1 cellular context compared by ENCODE assay signal in genomic region chr21:45496151-45496967, GRCh38.
TF ChIP-seq lines count a peak whose summit lies in the region.

No MANE protein-coding gene starts in this region.

TF ChIP-seq in IMR-90, 13 proteins besides CTCF, POLR2A, EP300 and RAD21 (continued from another document):
- TF ChIP-seq SMC3 (IDR thresholded peaks at IDR 0.05; ENCODE audit: low read depth, low read length): no peak
- TF ChIP-seq FOS (IDR thresholded peaks at IDR 0.05; ENCODE audit: low read depth, low read length): no peak
- TF ChIP-seq MAZ (IDR thresholded peaks at IDR 0.05; ENCODE audit: borderline replicate concordance, low read depth, low read length): no peak
- TF ChIP-seq BHLHE40 (IDR thresholded peaks at IDR 0.05; ENCODE audit: low read depth, low read length): no peak
- TF ChIP-seq CHD1 (IDR thresholded peaks at IDR 0.05; ENCODE audit: low read depth, low read length): no peak
- TF ChIP-seq NFE2L2 (IDR thresholded peaks at IDR 0.05; ENCODE audit: low read depth, low read length): no peak
- TF ChIP-seq, protein P1, sequence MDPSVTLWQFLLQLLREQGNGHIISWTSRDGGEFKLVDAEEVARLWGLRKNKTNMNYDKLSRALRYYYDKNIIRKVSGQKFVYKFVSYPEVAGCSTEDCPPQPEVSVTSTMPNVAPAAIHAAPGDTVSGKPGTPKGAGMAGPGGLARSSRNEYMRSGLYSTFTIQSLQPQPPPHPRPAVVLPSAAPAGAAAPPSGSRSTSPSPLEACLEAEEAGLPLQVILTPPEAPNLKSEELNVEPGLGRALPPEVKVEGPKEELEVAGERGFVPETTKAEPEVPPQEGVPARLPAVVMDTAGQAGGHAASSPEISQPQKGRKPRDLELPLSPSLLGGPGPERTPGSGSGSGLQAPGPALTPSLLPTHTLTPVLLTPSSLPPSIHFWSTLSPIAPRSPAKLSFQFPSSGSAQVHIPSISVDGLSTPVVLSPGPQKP (IDR thresholded peaks at IDR 0.05; ENCODE audit: borderline replicate concordance, low read depth, low read length): no peak
- no peak for TF ChIP-seq USF2 (IDR thresholded peaks at IDR 0.05; ENCODE audit: low read depth, low read length)
- no peak for TF ChIP-seq CEBPB (IDR thresholded peaks at IDR 0.05; ENCODE audit: low read depth, low read length)
- no peak for TF ChIP-seq RFX5 (IDR thresholded peaks at IDR 0.05; ENCODE audit: low read depth, low read length)
